1 cellular context compared by ENCODE assay signal in the genomic region with DNA sequence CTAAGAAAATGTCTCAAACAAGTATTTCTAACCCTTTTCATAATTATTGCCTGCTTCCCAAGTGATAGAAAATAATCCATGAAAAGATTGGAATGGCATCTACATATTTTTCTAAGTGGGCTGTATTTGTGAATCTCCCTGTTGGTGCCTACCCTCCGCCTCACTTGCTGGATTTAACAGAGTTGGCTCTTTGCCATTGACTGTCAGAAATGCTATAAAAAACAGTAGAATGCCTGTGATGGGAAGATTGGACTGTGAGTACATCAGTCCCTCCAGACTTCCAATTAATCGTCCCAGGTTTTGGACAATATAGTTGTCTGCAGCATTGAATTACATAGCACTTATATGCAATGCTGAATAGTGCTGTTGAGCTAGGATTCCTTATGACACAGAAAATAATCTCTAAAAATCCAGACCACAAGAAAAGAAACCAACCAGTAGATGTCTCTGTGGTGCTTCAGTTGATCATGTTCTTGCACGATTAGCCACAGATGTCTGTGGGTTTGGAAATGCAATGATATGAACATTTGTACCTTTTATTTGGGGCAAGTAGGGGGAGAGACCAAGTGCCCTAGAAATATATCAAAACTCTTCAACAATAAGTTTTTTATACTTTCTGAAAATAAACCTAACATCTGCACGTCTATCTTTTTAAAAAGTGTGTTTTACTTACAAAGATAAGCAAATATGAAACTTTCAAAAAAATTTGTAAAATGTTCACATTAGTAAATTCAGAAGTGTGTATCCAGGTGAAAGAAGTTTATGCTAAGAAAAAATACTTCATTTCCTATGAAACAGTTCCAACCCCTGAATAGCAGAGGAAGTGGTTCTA.
TF ChIP-seq lines count a peak whose summit lies in the region.

No MANE protein-coding gene starts in this region.

TF ChIP-seq in endothelial cell of umbilical vein, 7 proteins besides CTCF, POLR2A, EP300 and RAD21:
- TF ChIP-seq EZH2 (IDR thresholded peaks at IDR 0.05; ENCODE audit: borderline replicate concordance, low read depth, low read length, severe bottlenecking) (no peak), GATA2 (IDR thresholded peaks at IDR 0.05; ENCODE audit: insufficient read depth, insufficient read length, low read depth, low read length) (no peak), JUN (IDR thresholded peaks at IDR 0.05; ENCODE audit: borderline replicate concordance, insufficient read depth, insufficient read length, low read depth) (no peak), FOS (IDR thresholded peaks at IDR 0.05; ENCODE audit: borderline replicate concordance, insufficient read depth, low read length) (no peak), MYC (IDR thresholded peaks at IDR 0.05; ENCODE audit: low read depth, low read length) (no peak), POLR2AphosphoS5 (IDR thresholded peaks at IDR 0.05; ENCODE audit: insufficient read depth, low read depth, low read length) (no peak)
- TF ChIP-seq, protein P1, sequence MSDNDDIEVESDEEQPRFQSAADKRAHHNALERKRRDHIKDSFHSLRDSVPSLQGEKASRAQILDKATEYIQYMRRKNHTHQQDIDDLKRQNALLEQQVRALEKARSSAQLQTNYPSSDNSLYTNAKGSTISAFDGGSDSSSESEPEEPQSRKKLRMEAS (IDR thresholded peaks at IDR 0.05; ENCODE audit: insufficient read depth, insufficient read length): no peak
